In the genomic region with DNA sequence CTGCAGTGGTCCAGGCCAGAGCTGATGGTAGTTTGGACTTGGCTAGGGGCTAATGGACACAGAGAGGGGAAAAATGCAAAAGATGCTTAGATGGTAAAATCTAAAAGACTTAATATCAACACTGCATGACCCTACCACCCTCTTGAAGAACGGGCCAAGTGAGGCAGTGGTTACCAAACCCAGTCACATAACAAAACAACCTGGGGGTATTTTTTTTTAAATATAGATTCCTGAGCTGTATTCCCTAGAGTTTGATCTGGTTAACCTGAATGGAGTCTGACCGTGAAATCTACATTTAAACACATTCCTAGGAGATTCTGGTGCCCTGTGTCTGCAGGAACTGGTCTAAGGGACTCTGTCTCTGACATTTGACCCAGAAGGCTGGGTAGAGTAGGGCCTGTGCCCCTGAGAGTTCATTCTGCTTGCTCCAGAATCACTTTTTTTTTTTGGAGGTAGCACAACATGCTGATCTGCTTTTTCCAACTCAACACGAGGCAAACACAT, we compare ENCODE assay signal across 14 cellular contexts. TPM values are rescaled to one million over a fixed set of nuclear protein-coding genes. Genes with fewer than 3 reads are reported as not detected.
DNase-seq lines count a peak whose midpoint lies in the region; ATAC-seq, FAIRE-seq and TF ChIP-seq lines count a peak whose summit lies in the region.
"Had no signal": no experiment of that assay in that cellular context is flagged by ENCODE, and none has a peak within 500 bp of the region (broad histone marks: within the 10 kb centered on the region; RNA-seq: fewer than 3 reads in every experiment).

No MANE protein-coding gene starts in this region.

- peak overlapping the region; percentile 54 for H3K4me2 ChIP-seq in A549

- peak; percentile 1 to 8; a peak in 2 of 6 replicates for ATAC-seq in A549
- no peak for ATAC-seq in GM19452 (IDR thresholded peaks at IDR 0.05; ENCODE audit: unreplicated experiment)
- ATAC-seq in HG03571 (IDR thresholded peaks at IDR 0.05; ENCODE audit: unreplicated experiment), result no peak

- TF ChIP-seq CTCF in A549 (IDR thresholded peaks at IDR 0.05) (no peak), progenitor cell of endocrine pancreas (IDR thresholded peaks at IDR 0.05; ENCODE audit: unreplicated experiment) (no peak)

- no peaks in the 10 kb centered on the region for H3K9me3 Mint-ChIP-seq in progenitor cell of endocrine pancreas (ENCODE audit: low read depth)

- no peak for TF ChIP-seq RAD21 in A549 (conservative IDR thresholded peaks at IDR 0.05 in 1 of 2, IDR thresholded peaks at IDR 0.05 in 1 of 2)

- peaks cover 14% of the 10 kb centered on the region for H3K4me1 Mint-ChIP-seq in progenitor cell of endocrine pancreas (ENCODE audit: low read depth)

- H3K27ac ChIP-seq in A549, result peak overlapping the region; percentile 71 to 89
- H3K27ac ChIP-seq: VCaP had no signal

- no peak overlapping the region for H3K4me3 ChIP-seq in A549

- H3K4me1 ChIP-seq in A549, result peaks cover 31% of the 10 kb centered on the region

- H3K4me3 Mint-ChIP-seq in progenitor cell of endocrine pancreas (ENCODE audit: low read depth), result no peak overlapping the region

- H3K27me3 Mint-ChIP-seq in progenitor cell of endocrine pancreas, result no peaks in the 10 kb centered on the region

- TF ChIP-seq POLR2A in A549 (IDR thresholded peaks at IDR 0.05; ENCODE audit: low read length), result no peak

- DNase-seq in A549 (ENCODE audit: low read depth in 1 of 2, low spot score in 1 of 2) (no peak), RPMI7951 (ENCODE audit: low read depth) (peak; percentile 64), fibroblast of peridontal ligament (ENCODE audit: extremely low read depth) (peak; percentile 9), progenitor cell of endocrine pancreas (ENCODE audit: low spot score, unreplicated experiment) (no peak), AG08395 (ENCODE audit: low spot score) (no peak), Kasumi-1 (lab: John Stamatoyannopoulos, UW) (no peak)
- DNase-seq: DMS153, hippocampal formation, NCI-H510A had no signal

- POLR2A ChIA-PET in A549 (lab: Yijun Ruan, JAX), result interaction anchor here (0.6 to 3.7 kb wide), 4 partner anchors 15 to 103 kb away, joined by 3 to 16 read pairs (median 10); a partner anchor contains a TSS

- peak overlapping the region; percentile 97 for H3K27ac Mint-ChIP-seq in progenitor cell of endocrine pancreas

- WGBS in A549 (ENCODE audit: missing lambda C conversion rate), result 18% methylated on average over 3 of the region's 3 CpGs

- H3K9me3 ChIP-seq in A549, result no peaks in the 10 kb centered on the region

- no peak for TF ChIP-seq EP300 in A549 (IDR thresholded peaks at IDR 0.05)

- CTCF ChIA-PET in A549 (lab: Yijun Ruan, JAX), result interaction anchor here (0.7 to 4.6 kb wide), 8 partner anchors 14 to 89 kb away, joined by 3 to 51 read pairs (median 4); a partner anchor contains a TSS

- FAIRE-seq in A549 (lab: Jason Lieb, UNC), result no peak

- peaks cover 15% of the 10 kb centered on the region for H3K36me3 Mint-ChIP-seq in progenitor cell of endocrine pancreas (ENCODE audit: insufficient read depth)

TF ChIP-seq in A549, 52 proteins besides CTCF, POLR2A, EP300 and RAD21:
- TF ChIP-seq, protein P1, sequence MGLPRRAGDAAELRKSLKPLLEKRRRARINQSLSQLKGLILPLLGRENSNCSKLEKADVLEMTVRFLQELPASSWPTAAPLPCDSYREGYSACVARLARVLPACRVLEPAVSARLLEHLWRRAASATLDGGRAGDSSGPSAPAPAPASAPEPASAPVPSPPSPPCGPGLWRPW (IDR thresholded peaks at IDR 0.05), result no peak
- TF ChIP-seq EHMT2 (IDR thresholded peaks at IDR 0.05; ENCODE audit: low read depth) (no peak), JUNB (IDR thresholded peaks at IDR 0.05) (no peak)
- TF ChIP-seq, protein P2, sequence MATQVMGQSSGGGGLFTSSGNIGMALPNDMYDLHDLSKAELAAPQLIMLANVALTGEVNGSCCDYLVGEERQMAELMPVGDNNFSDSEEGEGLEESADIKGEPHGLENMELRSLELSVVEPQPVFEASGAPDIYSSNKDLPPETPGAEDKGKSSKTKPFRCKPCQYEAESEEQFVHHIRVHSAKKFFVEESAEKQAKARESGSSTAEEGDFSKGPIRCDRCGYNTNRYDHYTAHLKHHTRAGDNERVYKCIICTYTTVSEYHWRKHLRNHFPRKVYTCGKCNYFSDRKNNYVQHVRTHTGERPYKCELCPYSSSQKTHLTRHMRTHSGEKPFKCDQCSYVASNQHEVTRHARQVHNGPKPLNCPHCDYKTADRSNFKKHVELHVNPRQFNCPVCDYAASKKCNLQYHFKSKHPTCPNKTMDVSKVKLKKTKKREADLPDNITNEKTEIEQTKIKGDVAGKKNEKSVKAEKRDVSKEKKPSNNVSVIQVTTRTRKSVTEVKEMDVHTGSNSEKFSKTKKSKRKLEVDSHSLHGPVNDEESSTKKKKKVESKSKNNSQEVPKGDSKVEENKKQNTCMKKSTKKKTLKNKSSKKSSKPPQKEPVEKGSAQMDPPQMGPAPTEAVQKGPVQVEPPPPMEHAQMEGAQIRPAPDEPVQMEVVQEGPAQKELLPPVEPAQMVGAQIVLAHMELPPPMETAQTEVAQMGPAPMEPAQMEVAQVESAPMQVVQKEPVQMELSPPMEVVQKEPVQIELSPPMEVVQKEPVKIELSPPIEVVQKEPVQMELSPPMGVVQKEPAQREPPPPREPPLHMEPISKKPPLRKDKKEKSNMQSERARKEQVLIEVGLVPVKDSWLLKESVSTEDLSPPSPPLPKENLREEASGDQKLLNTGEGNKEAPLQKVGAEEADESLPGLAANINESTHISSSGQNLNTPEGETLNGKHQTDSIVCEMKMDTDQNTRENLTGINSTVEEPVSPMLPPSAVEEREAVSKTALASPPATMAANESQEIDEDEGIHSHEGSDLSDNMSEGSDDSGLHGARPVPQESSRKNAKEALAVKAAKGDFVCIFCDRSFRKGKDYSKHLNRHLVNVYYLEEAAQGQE (IDR thresholded peaks at IDR 0.05), result no peak
- TF ChIP-seq, protein P3, sequence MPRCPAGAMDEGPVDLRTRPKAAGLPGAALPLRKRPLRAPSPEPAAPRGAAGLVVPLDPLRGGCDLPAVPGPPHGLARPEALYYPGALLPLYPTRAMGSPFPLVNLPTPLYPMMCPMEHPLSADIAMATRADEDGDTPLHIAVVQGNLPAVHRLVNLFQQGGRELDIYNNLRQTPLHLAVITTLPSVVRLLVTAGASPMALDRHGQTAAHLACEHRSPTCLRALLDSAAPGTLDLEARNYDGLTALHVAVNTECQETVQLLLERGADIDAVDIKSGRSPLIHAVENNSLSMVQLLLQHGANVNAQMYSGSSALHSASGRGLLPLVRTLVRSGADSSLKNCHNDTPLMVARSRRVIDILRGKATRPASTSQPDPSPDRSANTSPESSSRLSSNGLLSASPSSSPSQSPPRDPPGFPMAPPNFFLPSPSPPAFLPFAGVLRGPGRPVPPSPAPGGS (IDR thresholded peaks at IDR 0.05), result no peak
- TF ChIP-seq, protein P4, sequence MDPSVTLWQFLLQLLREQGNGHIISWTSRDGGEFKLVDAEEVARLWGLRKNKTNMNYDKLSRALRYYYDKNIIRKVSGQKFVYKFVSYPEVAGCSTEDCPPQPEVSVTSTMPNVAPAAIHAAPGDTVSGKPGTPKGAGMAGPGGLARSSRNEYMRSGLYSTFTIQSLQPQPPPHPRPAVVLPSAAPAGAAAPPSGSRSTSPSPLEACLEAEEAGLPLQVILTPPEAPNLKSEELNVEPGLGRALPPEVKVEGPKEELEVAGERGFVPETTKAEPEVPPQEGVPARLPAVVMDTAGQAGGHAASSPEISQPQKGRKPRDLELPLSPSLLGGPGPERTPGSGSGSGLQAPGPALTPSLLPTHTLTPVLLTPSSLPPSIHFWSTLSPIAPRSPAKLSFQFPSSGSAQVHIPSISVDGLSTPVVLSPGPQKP (IDR thresholded peaks at IDR 0.05; ENCODE audit: low read depth, low read length), result no peak

RNA-seq across cellular contexts. Expression of a gene that starts 15.7 kb away (rescaled TPM):
- polyA plus RNA-seq in A549 (2011; rRNA removed) (58.3 and 75.0 TPM in 2 replicates), A549 (2017; fragmentation: RNase III; extraction: RNeasy Plus Mini Kit Qiagen cat#74134 plus additional on column Dnase treatment) (63.4 to 70.7 TPM (median 66.5 TPM) in 3 replicates)
- 70.0 and 92.8 TPM in 2 replicates for polyA plus RNA-seq in A549 (2012; cell fraction: cytosol; rRNA removed)
- 89.5 and 91.0 TPM in 2 replicates for polyA plus RNA-seq in A549 (2012; cell fraction: nucleus; rRNA removed)
- polyA minus RNA-seq in A549 (2011; rRNA and poly(A)+ RNA removed), result 57.6 and 74.4 TPM in 2 replicates
- 15.5 and 16.1 TPM in 2 replicates for total RNA-seq in RPMI7951 (2014; rRNA removed; shearing (Covaris generic))
- total RNA-seq in progenitor cell of endocrine pancreas, result 25.6 and 30.5 TPM in 2 replicates

RNA-seq across cellular contexts. Expression of a gene that starts 24.8 kb away (rescaled TPM):
- 458 and 474 TPM in 2 replicates for polyA plus RNA-seq in A549 (2011; rRNA removed)
- 417 and 429 TPM in 2 replicates for polyA plus RNA-seq in A549 (2012; cell fraction: cytosol; rRNA removed)
- polyA plus RNA-seq in A549 (2012; cell fraction: nucleus; rRNA removed), result 241 and 387 TPM in 2 replicates
- polyA plus RNA-seq in A549 (2017; fragmentation: RNase III; extraction: RNeasy Plus Mini Kit Qiagen cat#74134 plus additional on column Dnase treatment), result 314 to 317 TPM (median 317 TPM) in 3 replicates
- 144 and 183 TPM in 2 replicates for polyA minus RNA-seq in A549 (2011; rRNA and poly(A)+ RNA removed)
- 486 and 521 TPM in 2 replicates for total RNA-seq in RPMI7951 (2014; rRNA removed; shearing (Covaris generic))
- 149 and 150 TPM in 2 replicates for total RNA-seq in progenitor cell of endocrine pancreas

RNA-seq across cellular contexts. Expression of a gene that starts 30.4 kb away (rescaled TPM):
- polyA plus RNA-seq in A549 (2011; rRNA removed), result not detected in 2 replicates
- polyA plus RNA-seq in A549 (2012; cell fraction: cytosol; rRNA removed), result not detected in 2 replicates
- 0.01 TPM in 1 of 2 replicates, not detected in the other for polyA plus RNA-seq in A549 (2012; cell fraction: nucleus; rRNA removed)
- polyA plus RNA-seq in A549 (2017; fragmentation: RNase III; extraction: RNeasy Plus Mini Kit Qiagen cat#74134 plus additional on column Dnase treatment), result not detected in 3 replicates
- polyA minus RNA-seq in A549 (2011; rRNA and poly(A)+ RNA removed), result 0.08 TPM in 1 of 2 replicates, not detected in the other
- not detected in 2 replicates for total RNA-seq in RPMI7951 (2014; rRNA removed; shearing (Covaris generic))
- total RNA-seq in progenitor cell of endocrine pancreas, result not detected in 2 replicates
- total RNA-seq: HT1080, mononuclear cell had no signal

Comparison
In these comparisons a context has a peak if more than half of its experiments do, and no peak if none do; other contexts are left out.
1. ATAC-seq: peak in A549 (2 of 2); none in GM19452 (single experiment) and HG03571 (single experiment).
2. DNase-seq: peak in RPMI7951 (single experiment) and fibroblast of peridontal ligament (single experiment); none in A549 (0 of 2), progenitor cell of endocrine pancreas (single experiment), AG08395 (single experiment) and Kasumi-1 (0 of 2).